ENCODE assay signal across 29 cellular contexts in genomic region chr22:17486313-17486712, GRCh38.
DNase-seq lines count a peak whose midpoint lies in the region; ATAC-seq and TF ChIP-seq lines count a peak whose summit lies in the region.
"Had no signal": no experiment of that assay in that cellular context is flagged by ENCODE, and none has a peak within 500 bp of the region (broad histone marks: within the 10 kb centered on the region; RNA-seq: fewer than 3 reads in every experiment).

No MANE protein-coding gene starts in this region.

- no peaks in the 10 kb centered on the region for H3K36me3 ChIP-seq in OCI-LY7 (ENCODE audit: insufficient read depth, low read length)
- peaks cover 0 to 3% (median 0%) of the 10 kb centered on the region in 3 donors for H3K36me3 ChIP-seq in skeletal muscle tissue (ENCODE audit: control insufficient read depth in 3 of 3, insufficient read depth in 3 of 3, low read length in 3 of 3)
- H3K36me3 ChIP-seq: gastroesophageal sphincter, sigmoid colon, stomach, upper lobe of right lung had no signal

- no peaks in the 10 kb centered on the region for H4K20me1 ChIP-seq in OCI-LY7 (ENCODE audit: insufficient read depth, low read length)

- intact Hi-C loops in OCI-LY7 (cut with micrococcal nuclease; ENCODE audit: unreplicated experiment): loop anchor here (5.0 kb wide), 1 partner anchor 229 kb away; no protein-coding TSS in a partner anchor

- CTCF ChIA-PET in OCI-LY7 (lab: Charles Lee; ENCODE audit: unreplicated experiment): no interaction called here

- no peak overlapping the region for H3K27ac ChIP-seq in OCI-LY7 (ENCODE audit: low read depth, low read length, poor library complexity, severe bottlenecking)
- H3K27ac ChIP-seq in skeletal muscle tissue (ENCODE audit: low read depth, low read length): peak overlapping the region; percentile 29
- H3K27ac ChIP-seq: coronary artery, gastroesophageal sphincter, parathyroid adenoma, sigmoid colon, stomach, upper lobe of right lung had no signal

- H3K4me1 ChIP-seq in OCI-LY7 (ENCODE audit: insufficient read depth, low read length, poor library complexity, severe bottlenecking): no peaks in the 10 kb centered on the region
- peaks cover 13 to 25% (median 21%) of the 10 kb centered on the region in 3 donors for H3K4me1 ChIP-seq in skeletal muscle tissue (ENCODE audit: control insufficient read depth in 3 of 3, insufficient read depth in 3 of 3, low read length in 3 of 3)
- H3K4me1 ChIP-seq: parathyroid adenoma, sigmoid colon, stomach, upper lobe of right lung had no signal

- no peak for ATAC-seq in GM18858 (IDR thresholded peaks at IDR 0.05; ENCODE audit: unreplicated experiment)
- no peak for ATAC-seq in HG03442 (IDR thresholded peaks at IDR 0.05; ENCODE audit: unreplicated experiment)
- ATAC-seq: activated CD4-positive, alpha-beta T cell treated with anti-CD3 and anti-CD28 coated beads for 36 hours; CD8-positive, alpha-beta T cell; gastroesophageal sphincter; PC-3; Right ventricle myocardium inferior; T-cell; upper lobe of right lung had no signal

- H3K9me2 ChIP-seq in OCI-LY7 (ENCODE audit: insufficient read depth, low read length): no peaks in the 10 kb centered on the region

- H3K9me3 ChIP-seq in OCI-LY7 (ENCODE audit: low read length): no peaks in the 10 kb centered on the region
- H3K9me3 ChIP-seq in skeletal muscle tissue (ENCODE audit: control insufficient read depth in 3 of 3, low read length in 3 of 3): no peaks in the 10 kb centered on the region
- H3K9me3 ChIP-seq: gastroesophageal sphincter, sigmoid colon, stomach, upper lobe of right lung had no signal

- H3K4me3 ChIP-seq in OCI-LY7 (ENCODE audit: low read depth, low read length, poor library complexity, severe bottlenecking): no peak overlapping the region
- no peak overlapping the region for H3K4me3 ChIP-seq in skeletal muscle tissue (ENCODE audit: low read length in 3 of 3)
- H3K4me3 ChIP-seq: coronary artery, gastroesophageal sphincter, sigmoid colon, stomach, upper lobe of right lung had no signal

- 0 out of 2 replicates have a peak, but pooled peaks have one; percentile 22 for TF ChIP-seq CTCF in OCI-LY7 (conservative IDR thresholded peaks at IDR 0.05; ENCODE audit: low read length)

- H2AFZ ChIP-seq in OCI-LY7 (ENCODE audit: low read length): no peak overlapping the region
- H2AFZ ChIP-seq: parathyroid adenoma had no signal

- DNase-seq in NCI-H2227 (lab: John Stamatoyannopoulos, UW; ENCODE audit: unreplicated experiment) (peak; percentile 43), NCI-H2227 treated with DMSO at 0.1 percent for 48 hours (lab: John Stamatoyannopoulos, UW) (no peak), OCI-LY7 (ENCODE audit: low spot score) (no peak), left kidney (ENCODE audit: low read depth, low spot score) (peak; percentile 23), NCI-H187 (lab: John Stamatoyannopoulos, UW) (no peak)
- DNase-seq: 8988T; activated CD4-positive, alpha-beta T cell treated with anti-CD3 and anti-CD28 coated beads for 36 hours; activated naive CD4-positive, alpha-beta T cell treated with Interleukin-2 at 50 U/mL for 16 hours; activated T-cell treated with anti-CD3 and anti-CD28 coated beads, Interleukin-2, amount 50 U/mL, for 48 hours; AML-193; CD8-positive, alpha-beta T cell; DMS153; GOT3; NCI-H1048; NCI-H1694 treated with DMSO at 0.1 percent for 48 hours; NCI-H345; NCI-H774; PC-3; sigmoid colon; stomach; T-cell; upper lobe of right lung had no signal

- POLR2A ChIA-PET in OCI-LY7 (lab: Charles Lee): no interaction called here

- peak overlapping the region in 1 of 3 donors; percentile 8 for H3K9ac ChIP-seq in skeletal muscle tissue (ENCODE audit: low read depth in 1 of 3, low read length in 3 of 3)
- H3K9ac ChIP-seq: parathyroid adenoma had no signal

- no peaks in the 10 kb centered on the region for H3K27me3 ChIP-seq in skeletal muscle tissue (ENCODE audit: control insufficient read depth in 3 of 3, insufficient read depth in 3 of 3, low read length in 3 of 3)
- H3K27me3 ChIP-seq: gastroesophageal sphincter, sigmoid colon, stomach, upper lobe of right lung had no signal

- H3K79me2 ChIP-seq in OCI-LY7 (ENCODE audit: insufficient read depth, low read depth, low read length): no peaks in the 10 kb centered on the region
- H3K79me2 ChIP-seq: parathyroid adenoma had no signal

- H3K4me2 ChIP-seq in OCI-LY7 (ENCODE audit: low read length): no peak overlapping the region

- no TSS peak for BruUV-seq in OCI-LY7 (replicated peaks; lab: Mats Ljungman, UMichigan)

Comparison
In these comparisons a context has a peak if more than half of its experiments do, and no peak if none do; other contexts are left out.
1. DNase-seq: peak in NCI-H2227 (single experiment) and left kidney (single experiment); none in NCI-H2227 treated with DMSO at 0.1 percent for 48 hours (single experiment), OCI-LY7 (single experiment) and NCI-H187 (0 of 2).